12 cellular contexts compared by ENCODE assay signal in the genomic region with DNA sequence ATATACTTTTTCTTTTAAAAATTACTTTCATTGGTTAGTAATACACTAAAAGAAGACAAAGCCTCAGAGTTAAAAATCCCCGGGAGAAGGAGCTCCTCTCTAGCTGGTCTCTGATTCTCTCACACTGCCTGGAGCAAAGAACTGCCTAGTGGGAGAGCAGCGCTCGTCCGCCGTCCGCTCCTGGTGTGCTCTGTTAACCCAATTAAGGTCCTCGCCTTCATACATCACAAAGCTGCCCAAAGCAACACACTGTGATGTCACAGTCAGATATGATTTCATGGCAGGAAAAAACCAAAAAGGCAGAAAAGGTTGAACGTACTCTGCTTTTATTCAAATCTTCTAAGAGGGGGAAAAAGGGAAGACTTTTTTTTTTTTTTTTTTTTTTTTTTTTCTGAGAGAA.
A peak's percentile ranks its signal among the peaks of the same experiment; 100 is the strongest.
DNase-seq lines count a peak whose midpoint lies in the region; ATAC-seq and TF ChIP-seq lines count a peak whose summit lies in the region.
"Had no signal": no experiment of that assay in that cellular context is flagged by ENCODE, and none has a peak within 500 bp of the region (broad histone marks: within the 10 kb centered on the region; RNA-seq: fewer than 3 reads in every experiment).

No MANE protein-coding gene starts in this region.

- H3K4me1 ChIP-seq in A673 (ENCODE audit: insufficient read depth, low read length, poor library complexity, severe bottlenecking), result peaks cover 67% of the 10 kb centered on the region

- POLR2A ChIA-PET in A673 (lab: Charles Lee; ENCODE audit: low non-redundant PET), result interaction anchor here (0.7 kb wide), 1 partner anchor 662 kb away, joined by 4 read pairs; a partner anchor contains a TSS

- no peaks in the 10 kb centered on the region for H3K36me3 Mint-ChIP-seq in brain

- DNase-seq in A673 (ENCODE audit: low spot score) (peak; percentile 81), NCI-H146 (lab: John Stamatoyannopoulos, UW) (peak; percentile 71), medulla oblongata (ENCODE audit: extremely low spot score) (peak; percentile 64), NAMALWA (ENCODE audit: low spot score) (no peak), mucosa of gallbladder (ENCODE audit: low spot score) (no peak)
- DNase-seq in NK-92 treated with Interleukin-12 subunit alpha and Interleukin-12 subunit beta, amount 100 ng/mL, for 24 hours (lab: John Stamatoyannopoulos, UW), result no peak
- DNase-seq: IMR-90, left cardiac atrium had no signal

- peaks cover 91% of the 10 kb centered on the region for H3K4me1 Mint-ChIP-seq in brain

- H3K27me3 ChIP-seq in A673 (replicated peaks; ENCODE audit: insufficient read depth, low read depth, low read length, poor library complexity), result no peaks in the 10 kb centered on the region
- H3K27me3 ChIP-seq: upper lobe of left lung had no signal

- peak overlapping the region; percentile 74 to 86 (median 80) for H3K4me3 Mint-ChIP-seq in brain
- H3K4me3 Mint-ChIP-seq: activated T-helper 1 cell treated with anti-CD3 and anti-CD28 coated beads, Interleukin-12 subunit alpha, Interleukin-12 subunit beta, Interleukin-2, Interleukin-4 antibody, amounts not matched to agents 30 ng/mL and 10 ng/mL and 1 ng/mL, durations not matched to agents 14 hours and 24 hours and 36 hours had no signal

- CTCF ChIA-PET in A673 (lab: Charles Lee), result interaction anchor here (1.8 to 2.0 kb wide), 2 partner anchors 10 to 25 kb away, joined by 6 to 14 read pairs; no protein-coding TSS in a partner anchor

- H3K4me3 ChIP-seq in A673 (ENCODE audit: low read depth, low read length, poor library complexity, severe bottlenecking), result peak overlapping the region; percentile 18
- H3K4me3 ChIP-seq: upper lobe of left lung had no signal

- H3K27ac ChIP-seq in A673 (ENCODE audit: low read depth, low read length, poor library complexity, severe bottlenecking), result peak overlapping the region; percentile 86
- H3K27ac ChIP-seq: upper lobe of left lung had no signal

- BruUV-seq in A673 (replicated peaks; lab: Mats Ljungman, UMichigan), result no TSS peak

- no peaks in the 10 kb centered on the region for H3K27me3 Mint-ChIP-seq in brain

- ATAC-seq in GM18868 (IDR thresholded peaks at IDR 0.05; ENCODE audit: unreplicated experiment), result no peak

- H3K9me3 Mint-ChIP-seq in brain, result no peaks in the 10 kb centered on the region
- H3K9me3 Mint-ChIP-seq: activated T-helper 1 cell treated with anti-CD3 and anti-CD28 coated beads, Interleukin-12 subunit alpha, Interleukin-12 subunit beta, Interleukin-2, Interleukin-4 antibody, amounts not matched to agents 30 ng/mL and 10 ng/mL and 1 ng/mL, durations not matched to agents 14 hours and 24 hours and 36 hours had no signal

- TF ChIP-seq CTCF in A673 (conservative IDR thresholded peaks at IDR 0.05; ENCODE audit: low read depth, low read length), result no peak
- TF ChIP-seq CTCF in brain (conservative IDR thresholded peaks at IDR 0.05), result no peak

- peak overlapping the region; percentile 31 to 98 (median 82) for H3K27ac Mint-ChIP-seq in brain
- H3K27ac Mint-ChIP-seq: activated T-helper 1 cell treated with anti-CD3 and anti-CD28 coated beads, Interleukin-12 subunit alpha, Interleukin-12 subunit beta, Interleukin-2, Interleukin-4 antibody, amounts not matched to agents 30 ng/mL and 10 ng/mL and 1 ng/mL, durations not matched to agents 14 hours and 24 hours and 36 hours had no signal

- intact Hi-C loops in A673 (cut with micrococcal nuclease; ENCODE audit: unreplicated experiment), result loop anchor here (2.0 kb wide), 1 partner anchor 24 kb away; no protein-coding TSS in a partner anchor

- H3K36me3 ChIP-seq in A673 (ENCODE audit: insufficient read depth, low read length, poor library complexity, severe bottlenecking), result no peaks in the 10 kb centered on the region
- H3K36me3 ChIP-seq: upper lobe of left lung had no signal

- no peaks in the 10 kb centered on the region for H3K9me3 ChIP-seq in A673 (ENCODE audit: low read depth, low read length, poor library complexity, severe bottlenecking)
- H3K9me3 ChIP-seq: upper lobe of left lung had no signal

Comparison
In these comparisons a context has a peak if more than half of its experiments do, and no peak if none do; other contexts are left out.
1. DNase-seq: peak in A673 (single experiment), NCI-H146 (single experiment) and medulla oblongata (single experiment); none in NAMALWA (single experiment), NK-92 treated with Interleukin-12 subunit alpha and Interleukin-12 subunit beta, amount 100 ng/mL, for 24 hours (single experiment) and mucosa of gallbladder (single experiment).